17 cellular contexts compared by ENCODE assay signal in genomic region chr14:95741051-95741490, GRCh38. TPM values are rescaled to one million over a fixed set of nuclear protein-coding genes. Genes with fewer than 3 reads are reported as not detected.
DNase-seq lines count a peak whose midpoint lies in the region; ATAC-seq and TF ChIP-seq lines count a peak whose summit lies in the region.
"Had no signal": no experiment of that assay in that cellular context is flagged by ENCODE, and none has a peak within 500 bp of the region (broad histone marks: within the 10 kb centered on the region; RNA-seq: fewer than 3 reads in every experiment).

No MANE protein-coding gene starts in this region.

- no peaks in the 10 kb centered on the region for H3K4me1 Mint-ChIP-seq in WTC11

- peaks cover 11% of the 10 kb centered on the region for H3K9me3 Mint-ChIP-seq in WTC11

- no peak overlapping the region for H3K27ac Mint-ChIP-seq in WTC11
- H3K27ac Mint-ChIP-seq: CD14-positive monocyte; dendritic cell treated with granulocyte-macrophage colony-stimulating factor and Interleukin-4, amounts not matched to agents 40 ng/mL and 50 ng/mL, for 4 days had no signal

- peaks cover 14% of the 10 kb centered on the region for H3K27me3 Mint-ChIP-seq in WTC11 (ENCODE audit: low read depth)
- H3K27me3 Mint-ChIP-seq: activated naive CD8-positive, alpha-beta T cell treated with anti-CD3 and anti-CD28 coated beads for 36 hours; dendritic cell treated with granulocyte-macrophage colony-stimulating factor and Interleukin-4, amounts not matched to agents 40 ng/mL and 50 ng/mL, for 4 days had no signal

- TF ChIP-seq CTCF in WTC11 (IDR thresholded peaks at IDR 0.05) = no peak

- H3K36me3 Mint-ChIP-seq in WTC11 = no peaks in the 10 kb centered on the region
- H3K36me3 Mint-ChIP-seq: CD14-positive monocyte had no signal

- POLR2A ChIA-PET in WTC11 (lab: Charles Lee) = no interaction called here

- ATAC-seq in WTC11 (no peak), GM18502 (IDR thresholded peaks at IDR 0.05; ENCODE audit: poor library complexity, unreplicated experiment) (no peak), HG03139 (IDR thresholded peaks at IDR 0.05; ENCODE audit: unreplicated experiment) (no peak)
- ATAC-seq: left colon; naive thymus-derived CD8-positive, alpha-beta T cell; sciatic nerve had no signal

- peak; percentile 97 for DNase-seq in DMS79 (lab: John Stamatoyannopoulos, UW)
- peak; percentile 50 for DNase-seq in NCI-H1092 treated with DMSO at 0.1 percent for 48 hours (lab: John Stamatoyannopoulos, UW)
- DNase-seq in NCI-H748 treated with DMSO at 0.1 percent for 48 hours (lab: John Stamatoyannopoulos, UW) = peak; percentile 58
- DNase-seq in islet precursor cell = peak; percentile 89
- DNase-seq in WTC11 (ENCODE audit: low spot score) = no peak
- no peak for DNase-seq in epidermal melanocyte (ENCODE audit: insufficient read length, low spot score)
- DNase-seq: activated CD8-positive, alpha-beta memory T cell treated with anti-CD3 and anti-CD28 coated beads, Interleukin-2, amount 50 U/mL, for 4 hours; activated naive CD8-positive, alpha-beta T cell treated with anti-CD3 and anti-CD28 coated beads for 36 hours; left colon; naive thymus-derived CD8-positive, alpha-beta T cell; RPMI8226; substantia nigra had no signal

- CTCF ChIA-PET in WTC11 (lab: Charles Lee) = no interaction called here

- no peak overlapping the region for H3K4me3 Mint-ChIP-seq in WTC11
- H3K4me3 Mint-ChIP-seq: activated naive CD8-positive, alpha-beta T cell treated with anti-CD3 and anti-CD28 coated beads for 36 hours; CD14-positive monocyte; dendritic cell treated with granulocyte-macrophage colony-stimulating factor and Interleukin-4, amounts not matched to agents 40 ng/mL and 50 ng/mL, for 4 days; naive thymus-derived CD8-positive, alpha-beta T cell had no signal

TF ChIP-seq in WTC11, 78 proteins besides CTCF, POLR2A, EP300 and RAD21:
- TF ChIP-seq NFE2L1 (CRISPR knock-in tag; IDR thresholded peaks at IDR 0.05) (no peak), FOXJ3 (CRISPR knock-in tag; IDR thresholded peaks at IDR 0.05; ENCODE audit: borderline replicate concordance) (no peak), ZNF512 (CRISPR knock-in tag; IDR thresholded peaks at IDR 0.05; ENCODE audit: borderline replicate concordance) (no peak), ZNF317 (CRISPR knock-in tag; IDR thresholded peaks at IDR 0.05; ENCODE audit: borderline replicate concordance, low read depth) (no peak), E2F5 (CRISPR knock-in tag; IDR thresholded peaks at IDR 0.05) (no peak), ATF1 (CRISPR knock-in tag; IDR thresholded peaks at IDR 0.05) (no peak), ATF3 (CRISPR knock-in tag; conservative IDR thresholded peaks at IDR 0.05) (no peak), ERG (CRISPR knock-in tag; IDR thresholded peaks at IDR 0.05) (no peak), ZNF138 (CRISPR knock-in tag; conservative IDR thresholded peaks at IDR 0.05) (no peak)

RNA-seq across cellular contexts. Expression of gene TCL1A, which starts 27.1 kb away (rescaled TPM):
- 1.1 to 2.9 TPM (median 2.8 TPM) in 3 replicates for total RNA-seq in WTC11 (2021)

RNA-seq across cellular contexts. Expression of gene TCL1B, which starts 54.8 kb away (rescaled TPM):
- 5.7 to 7.2 TPM (median 7.0 TPM) in 3 replicates for total RNA-seq in WTC11 (2021)
- total RNA-seq: activated naive CD8-positive, alpha-beta T cell treated with anti-CD3 and anti-CD28 coated beads for 36 hours; left colon; sciatic nerve had no signal

Comparison
In these comparisons a context has a peak if more than half of its experiments do, and no peak if none do; other contexts are left out.
1. DNase-seq: peak in DMS79 (single experiment), NCI-H1092 treated with DMSO at 0.1 percent for 48 hours (single experiment), NCI-H748 treated with DMSO at 0.1 percent for 48 hours (single experiment) and islet precursor cell (single experiment); none in WTC11 (single experiment) and epidermal melanocyte (single experiment).